9 cellular contexts compared by ENCODE assay signal in genomic region chr17:58232707-58233156, GRCh38. TPM values are rescaled to one million over a fixed set of nuclear protein-coding genes. Genes with fewer than 3 reads are reported as not detected.
DNase-seq lines count a peak whose midpoint lies in the region; ATAC-seq and TF ChIP-seq lines count a peak whose summit lies in the region.
"Had no signal": no experiment of that assay in that cellular context is flagged by ENCODE, and none has a peak within 500 bp of the region (broad histone marks: within the 10 kb centered on the region; RNA-seq: fewer than 3 reads in every experiment).

No MANE protein-coding gene starts in this region.

- POLR2A ChIA-PET in naive thymus-derived CD4-positive, alpha-beta T cell (lab: Charles Lee), result interaction anchor here (0.8 kb wide), 1 partner anchor 1254 kb away, joined by 3 read pairs; no protein-coding TSS in a partner anchor

- H3K4me3 ChIP-seq in naive thymus-derived CD4-positive, alpha-beta T cell (ENCODE audit: low read length), result no peak overlapping the region
- no peak overlapping the region for H3K4me3 ChIP-seq in colonic mucosa

- H3K4me1 ChIP-seq in naive thymus-derived CD4-positive, alpha-beta T cell (ENCODE audit: control insufficient read depth in 2 of 2, insufficient read depth in 2 of 2, low read length in 2 of 2), result no peaks in the 10 kb centered on the region
- no peaks in the 10 kb centered on the region for H3K4me1 ChIP-seq in colonic mucosa

- H3K9me3 Mint-ChIP-seq in naive thymus-derived CD4-positive, alpha-beta T cell, result peaks cover 0 to 2% (median 0%) of the 10 kb centered on the region in 11 donors

- H3K36me3 Mint-ChIP-seq in naive thymus-derived CD4-positive, alpha-beta T cell, result no peaks in the 10 kb centered on the region

- peaks cover 0 to 12% (median 0%) of the 10 kb centered on the region in 7 donors for H3K4me1 Mint-ChIP-seq in naive thymus-derived CD4-positive, alpha-beta T cell

- no peak for TF ChIP-seq CTCF in GM10266 (IDR thresholded peaks at IDR 0.05; ENCODE audit: control insufficient read depth, insufficient read depth, low read depth, missing control alignments)
- no peak for TF ChIP-seq CTCF in colonic mucosa (IDR thresholded peaks at IDR 0.05)

- H3K9me3 ChIP-seq in naive thymus-derived CD4-positive, alpha-beta T cell (ENCODE audit: control insufficient read depth in 2 of 3, low read length in 3 of 3), result no peaks in the 10 kb centered on the region
- no peaks in the 10 kb centered on the region for H3K9me3 ChIP-seq in colonic mucosa

- CTCF ChIA-PET in naive thymus-derived CD4-positive, alpha-beta T cell (lab: Charles Lee), result no interaction called here

- ATAC-seq in GM19463 (IDR thresholded peaks at IDR 0.05; ENCODE audit: unreplicated experiment) (peak; percentile 86), HG03442 (IDR thresholded peaks at IDR 0.05; ENCODE audit: unreplicated experiment) (peak; percentile 74)
- ATAC-seq in naive thymus-derived CD4-positive, alpha-beta T cell, result peak; percentile 91

- no peak overlapping the region for H3K9ac ChIP-seq in colonic mucosa (ENCODE audit: low read depth in 2 of 2, low read length in 2 of 2)

- no peaks in the 10 kb centered on the region for H3K27me3 ChIP-seq in naive thymus-derived CD4-positive, alpha-beta T cell (ENCODE audit: control insufficient read depth in 2 of 2, insufficient read depth in 2 of 2, low read length in 2 of 2)
- no peaks in the 10 kb centered on the region for H3K27me3 ChIP-seq in colonic mucosa

- peaks cover 10 to 71% (median 25%) of the 10 kb centered on the region in 5 donors for H3K27me3 Mint-ChIP-seq in naive thymus-derived CD4-positive, alpha-beta T cell

- intact Hi-C loops in naive thymus-derived CD4-positive, alpha-beta T cell (cut with micrococcal nuclease), result no loop called here
- intact Hi-C loops in colonic mucosa (cut with DNase I), result no loop called here

- no peak overlapping the region for H3K27ac ChIP-seq in naive thymus-derived CD4-positive, alpha-beta T cell (ENCODE audit: low read depth, low read length)
- H3K27ac ChIP-seq in colonic mucosa, result no peak overlapping the region

- H3K27ac Mint-ChIP-seq in naive thymus-derived CD4-positive, alpha-beta T cell, result peak overlapping the region in 1 of 9 donors; percentile 54

- DNase-seq in GM10266 (ENCODE audit: extremely low spot score) (peak; percentile 56), colonic mucosa (no peak), NCI-H526 (lab: John Stamatoyannopoulos, UW) (no peak), HuH-7.5 (ENCODE audit: low spot score) (no peak)
- peak; percentile 41 to 64 for DNase-seq in activated T-cell treated with anti-CD3 and anti-CD28 coated beads, Interleukin-2, amount 50 U/mL, for 48 hours
- DNase-seq in naive thymus-derived CD4-positive, alpha-beta T cell, result no peak

- H3K36me3 ChIP-seq in naive thymus-derived CD4-positive, alpha-beta T cell (ENCODE audit: control insufficient read depth in 2 of 3, insufficient read depth in 3 of 3, low read length in 3 of 3), result no peaks in the 10 kb centered on the region
- no peaks in the 10 kb centered on the region for H3K36me3 ChIP-seq in colonic mucosa

- H3K4me3 Mint-ChIP-seq in naive thymus-derived CD4-positive, alpha-beta T cell, result peak overlapping the region in 1 of 10 donors; percentile 23

RNA-seq across cellular contexts. Expression of gene LPO, which starts 5.7 kb away (rescaled TPM):
- total RNA-seq in naive thymus-derived CD4-positive, alpha-beta T cell, result under 1 TPM in 2 of 5 experiments, not detected in 3; 0.13 to 0.15 TPM
- not detected for polyA plus RNA-seq in naive thymus-derived CD4-positive, alpha-beta T cell
- total RNA-seq in colonic mucosa, result not detected
- total RNA-seq: T-helper 2 cell treated with Interferon-gamma antibody and Interleukin-4, amounts not matched to agents 100 ng/mL and 5 ng/mL, for 36 hours had no signal

RNA-seq across cellular contexts. Expression of gene MKS1, which starts 13.7 kb away (rescaled TPM):
- total RNA-seq in naive thymus-derived CD4-positive, alpha-beta T cell, result 10 to 100 TPM in 4 of 5 experiments, 1 to 10 TPM in 1; 10.0 to 29.1 (median 19.7) TPM
- 10 to 100 TPM; 13.5 to 14.5 TPM for polyA plus RNA-seq in naive thymus-derived CD4-positive, alpha-beta T cell
- 10 to 100 TPM; 13.8 to 18.4 TPM for total RNA-seq in colonic mucosa

RNA-seq across cellular contexts. Expression of gene EPX, which starts 40.2 kb away (rescaled TPM):
- total RNA-seq in naive thymus-derived CD4-positive, alpha-beta T cell, result not detected
- polyA plus RNA-seq in naive thymus-derived CD4-positive, alpha-beta T cell, result not detected
- not detected for total RNA-seq in colonic mucosa
- total RNA-seq: T-helper 2 cell treated with Interferon-gamma antibody and Interleukin-4, amounts not matched to agents 100 ng/mL and 5 ng/mL, for 36 hours had no signal

RNA-seq across cellular contexts. Expression of gene MPO, which starts 48.0 kb away (rescaled TPM):
- total RNA-seq in naive thymus-derived CD4-positive, alpha-beta T cell, result 1 to 10 TPM in 1 of 5 experiments, under 1 TPM in 1, not detected in 3; 0.32 to 7.3 TPM
- polyA plus RNA-seq in naive thymus-derived CD4-positive, alpha-beta T cell, result not detected
- total RNA-seq in colonic mucosa, result not detected
- total RNA-seq: T-helper 2 cell treated with Interferon-gamma antibody and Interleukin-4, amounts not matched to agents 100 ng/mL and 5 ng/mL, for 36 hours had no signal

Comparison
In these comparisons a context has a peak if more than half of its experiments do, and no peak if none do; other contexts are left out.
1. DNase-seq: peak in GM10266 (single experiment) and activated T-cell treated with anti-CD3 and anti-CD28 coated beads, Interleukin-2, amount 50 U/mL, for 48 hours (2 of 2); none in naive thymus-derived CD4-positive, alpha-beta T cell (0 of 9), colonic mucosa (single experiment), NCI-H526 (0 of 2) and HuH-7.5 (single experiment).
2. Peak in every context shown above with its lines, with median percentiles within 50 percentile points of each other: ATAC-seq.